In the genomic region with DNA sequence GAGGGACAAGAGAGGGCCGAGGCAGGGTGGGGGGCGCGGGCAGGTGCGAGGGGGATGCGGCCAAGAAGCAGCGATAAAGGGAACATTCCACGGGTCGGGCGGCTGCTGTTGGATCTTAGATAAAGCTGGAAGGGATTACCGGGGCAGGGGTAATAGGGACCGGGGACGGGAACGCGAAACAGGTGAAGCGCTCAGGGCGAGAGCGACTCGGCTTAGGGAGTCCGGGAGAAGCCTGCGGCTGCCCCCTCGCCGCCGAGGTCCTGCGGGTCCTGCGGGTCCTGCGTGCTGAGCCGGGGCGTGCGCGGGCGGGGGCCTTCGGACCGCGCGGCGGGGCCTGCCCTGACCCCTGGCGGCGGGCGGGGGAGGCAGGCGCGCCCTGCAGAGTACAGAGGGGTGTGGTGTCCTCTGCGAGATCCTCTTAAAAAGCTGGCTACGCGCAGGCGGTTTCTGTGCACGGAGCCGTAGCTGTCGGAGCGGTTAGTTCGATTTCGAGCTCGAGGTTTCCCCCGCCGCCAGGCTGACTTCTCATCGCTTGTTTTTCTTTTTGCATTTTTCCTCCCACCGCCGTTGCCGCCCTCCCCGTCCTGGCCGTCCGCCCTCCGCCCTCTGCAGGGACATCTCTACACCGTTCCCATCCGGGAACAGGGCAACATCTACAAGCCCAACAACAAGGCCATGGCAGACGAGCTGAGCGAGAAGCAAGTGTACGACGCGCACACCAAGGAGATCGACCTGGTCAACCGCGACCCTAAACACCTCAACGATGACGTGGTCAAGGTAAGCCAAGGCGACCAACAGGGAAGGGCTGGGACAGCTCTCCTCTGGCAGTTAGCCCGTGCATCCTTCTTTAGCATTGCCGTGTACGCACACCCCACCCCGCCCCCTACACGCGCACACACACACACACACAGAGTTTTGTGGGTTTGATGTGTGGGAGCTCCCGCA, we compare ENCODE assay signal across 8 cellular contexts. TPM values are rescaled to one million over a fixed set of nuclear protein-coding genes. Genes with fewer than 3 reads are reported as not detected.
DNase-seq lines count a peak whose midpoint lies in the region; ATAC-seq and TF ChIP-seq lines count a peak whose summit lies in the region.

No MANE protein-coding gene starts in this region.

- intact Hi-C loops in heart left ventricle (cut with DNase I) = loop anchor here (2.0 to 10.0 kb wide), 22 partner anchors 25 to 336 kb away; partner anchors contain the start of gene CAPZA2 (in 1 of the 10)

- H3K9me3 ChIP-seq in SK-N-MC (ENCODE audit: low read depth, low read length) (no peaks in the 10 kb centered on the region), heart left ventricle (no peaks in the 10 kb centered on the region), parathyroid adenoma (ENCODE audit: control insufficient read depth, low read length) (no peaks in the 10 kb centered on the region)

- H3K27me3 ChIP-seq in heart left ventricle (peaks cover 0 to 24% (median 0%) of the 10 kb centered on the region in 9 donors), parathyroid adenoma (ENCODE audit: control insufficient read depth, insufficient read depth, low read length) (peaks cover 3% of the 10 kb centered on the region)

- H3K27ac ChIP-seq in SK-N-MC (peak overlapping the region; percentile 100), heart left ventricle (peak overlapping the region; percentile 91 to 99 (median 98)), parathyroid adenoma (no peak overlapping the region)

- H3K9ac ChIP-seq in SK-N-MC (ENCODE audit: insufficient read length) = peak overlapping the region; percentile 99
- H3K9ac ChIP-seq in parathyroid adenoma = no peak overlapping the region

- peak overlapping the region; percentile 86 for H3K4me2 ChIP-seq in parathyroid adenoma (ENCODE audit: low read length)

- H2AFZ ChIP-seq in parathyroid adenoma = peak overlapping the region; percentile 79

- DNase-seq in DMS114 treated with DMSO at 0.1 percent for 48 hours (lab: John Stamatoyannopoulos, UW; ENCODE audit: unreplicated experiment) = peak; percentile 27
- peak; percentile 86 for DNase-seq in HK-2 (ENCODE audit: unreplicated experiment)
- DNase-seq in SK-N-MC (ENCODE audit: low read depth, low spot score) = no peak
- DNase-seq in activated naive CD8-positive, alpha-beta T cell treated with anti-CD3 and anti-CD28 coated beads, Interleukin-2, amount 50 U/mL, for 16 hours (ENCODE audit: low read depth, low spot score) = peak; percentile 21
- peak; percentile 86 to 91 (median 88) for DNase-seq in heart left ventricle
- no peak for DNase-seq in NCI-H2107 treated with DMSO at 0.1 percent for 48 hours (lab: John Stamatoyannopoulos, UW; ENCODE audit: unreplicated experiment)

- H3K4me3 ChIP-seq in SK-N-MC (peak overlapping the region; percentile 97), heart left ventricle (peak overlapping the region; percentile 70 to 92 (median 86)), parathyroid adenoma (ENCODE audit: low read depth, low read length) (peak overlapping the region; percentile 50)

- H3K36me3 ChIP-seq in SK-N-MC (ENCODE audit: insufficient read depth, low read length) (peaks cover 49% of the 10 kb centered on the region), heart left ventricle (peaks cover 0 to 41% (median 8%) of the 10 kb centered on the region in 9 donors), parathyroid adenoma (ENCODE audit: control insufficient read depth, insufficient read depth, low read length) (no peaks in the 10 kb centered on the region)

- 1% methylated on average over 61 to 82 of the region's 82 CpGs for WGBS in heart left ventricle, 4 donors

- TF ChIP-seq CTCF in heart left ventricle (IDR thresholded peaks at IDR 0.05) (peak; percentile 55 to 99 (median 92)), parathyroid adenoma (IDR thresholded peaks at IDR 0.05) (peak; percentile 51)

- H3K79me2 ChIP-seq in parathyroid adenoma = no peaks in the 10 kb centered on the region

- ATAC-seq in GM21360 (IDR thresholded peaks at IDR 0.05; ENCODE audit: unreplicated experiment) = peak; percentile 89
- peak; percentile 68 to 88 (median 82) for ATAC-seq in heart left ventricle

- H3K4me1 ChIP-seq in heart left ventricle (peaks cover 5 to 59% (median 43%) of the 10 kb centered on the region in 12 donors), parathyroid adenoma (peaks cover 5% of the 10 kb centered on the region)

- TF ChIP-seq POLR2A in heart left ventricle (IDR thresholded peaks at IDR 0.05) = peak in 1 of 2 donors; percentile 71

RNA-seq across cellular contexts. Expression of gene CAV1, which starts 1.3 kb away (rescaled TPM):
- total RNA-seq in heart left ventricle = 100 to 1,000 TPM; 216 to 408 (median 281) TPM
- 100 to 1,000 TPM; 125 to 297 TPM for polyA plus RNA-seq in heart left ventricle

RNA-seq across cellular contexts. Expression of gene CAV2, which starts 26.6 kb away (rescaled TPM):
- 100 to 1,000 TPM; 189 to 345 (median 237) TPM for total RNA-seq in heart left ventricle
- polyA plus RNA-seq in heart left ventricle = 100 to 1,000 TPM in 1 of 2 donors, 10 to 100 TPM in 1; 66.3 to 236 TPM

Comparison
In these comparisons a context has a peak if more than half of its experiments do, and no peak if none do; other contexts are left out.
1. DNase-seq: peak in DMS114 treated with DMSO at 0.1 percent for 48 hours (single experiment), HK-2 (single experiment), activated naive CD8-positive, alpha-beta T cell treated with anti-CD3 and anti-CD28 coated beads, Interleukin-2, amount 50 U/mL, for 16 hours (single experiment) and heart left ventricle (5 of 5); none in SK-N-MC (single experiment) and NCI-H2107 treated with DMSO at 0.1 percent for 48 hours (single experiment).
2. Peak in every context shown above with its lines, with median percentiles within 50 percentile points of each other: H3K4me3 ChIP-seq.